17 cellular contexts compared by ENCODE assay signal in the genomic region with DNA sequence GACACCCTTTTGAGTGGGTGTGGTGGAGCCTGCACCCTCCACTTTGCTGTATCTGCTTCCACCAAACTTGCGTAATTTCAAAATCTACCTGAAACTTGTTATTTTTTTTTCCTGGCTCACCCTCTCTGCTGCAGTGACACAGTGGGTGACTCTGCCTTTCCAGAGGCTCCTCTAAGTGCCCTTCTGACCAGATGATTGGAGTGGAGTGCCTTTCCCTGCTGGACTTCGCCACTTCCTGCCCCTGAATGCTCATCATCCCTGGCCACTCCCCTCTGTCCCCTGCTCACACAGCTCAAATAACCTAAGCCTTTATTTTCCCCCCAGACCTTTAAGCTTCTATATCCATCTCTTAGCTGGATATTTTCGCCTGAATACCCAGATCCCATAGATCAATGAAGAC.
A peak's percentile ranks its signal among the peaks of the same experiment; 100 is the strongest.
DNase-seq lines count a peak whose midpoint lies in the region; FAIRE-seq and TF ChIP-seq lines count a peak whose summit lies in the region.
"Had no signal": no experiment of that assay in that cellular context is flagged by ENCODE, and none has a peak within 500 bp of the region (broad histone marks: within the 10 kb centered on the region; RNA-seq: fewer than 3 reads in every experiment).

No MANE protein-coding gene starts in this region.

- H3K23ac ChIP-seq in H1 (ENCODE audit: insufficient read length), result no peak overlapping the region

- no peak overlapping the region for H4K8ac ChIP-seq in H1 (ENCODE audit: extremely low read depth, insufficient read depth, low read length)

- no peaks in the 10 kb centered on the region for H3K79me1 ChIP-seq in H1 (ENCODE audit: low read depth, low read length)

- no peaks in the 10 kb centered on the region for H3K23me2 ChIP-seq in H1 (ENCODE audit: low read depth, low read length)

- H3K4me1 Mint-ChIP-seq in nephron progenitor cell, result peaks cover 12% of the 10 kb centered on the region
- H3K4me1 Mint-ChIP-seq: CD4-positive, alpha-beta memory T cell had no signal

- H3K18ac ChIP-seq in H1 (ENCODE audit: extremely low read depth, low read length), result no peak overlapping the region

- no peak overlapping the region for H3K27ac ChIP-seq in H1 (ENCODE audit: low read depth, low read length)
- H3K27ac ChIP-seq: C4-2B had no signal

- TF ChIP-seq CTCF in H1 (IDR thresholded peaks at IDR 0.05; ENCODE audit: control extremely low read depth in 1 of 3, insufficient read depth in 1 of 3, low read depth in 1 of 3, low read length in 3 of 3) (no peak), nephron progenitor cell (IDR thresholded peaks at IDR 0.05) (no peak)

- no peak overlapping the region for H2BK120ac ChIP-seq in H1 (replicated peaks; ENCODE audit: low read depth, low read length)

- H3K9ac ChIP-seq in H1 (replicated peaks in 1 of 4; ENCODE audit: extremely low read depth in 1 of 4, low read depth in 3 of 4, low read length in 3 of 4), result no peak overlapping the region

- no peak for TF ChIP-seq EP300 in H1 (IDR thresholded peaks at IDR 0.05; ENCODE audit: borderline replicate concordance in 1 of 2, low read depth in 2 of 2, low read length in 2 of 2)

- TF ChIP-seq POLR2A in H1 (IDR thresholded peaks at IDR 0.05; ENCODE audit: control extremely low read depth in 1 of 2, low read depth in 2 of 2, low read length in 2 of 2), result no peak

- peaks cover 3% of the 10 kb centered on the region for H3K27me3 Mint-ChIP-seq in nephron progenitor cell (ENCODE audit: low read depth, poor library complexity)
- H3K27me3 Mint-ChIP-seq: CD4-positive, alpha-beta memory T cell had no signal

- H3K4me3 Mint-ChIP-seq in nephron progenitor cell, result no peak overlapping the region
- H3K4me3 Mint-ChIP-seq: B cell; CD4-positive, alpha-beta memory T cell; HFFc6 had no signal

- no peaks in the 10 kb centered on the region for H4K20me1 ChIP-seq in H1 (replicated peaks in 1 of 2; ENCODE audit: control insufficient read depth in 1 of 2, insufficient read depth in 2 of 2, low read length in 2 of 2)

- H3K36me3 ChIP-seq in H1 (ENCODE audit: control insufficient read depth in 2 of 4, insufficient read depth in 4 of 4, low read length in 3 of 4), result peaks cover 0 to 4% (median 0%) of the 10 kb centered on the region in 4 experiments; a peak in 1 of 8 replicates

- POLR2A ChIA-PET in H1 (lab: Charles Lee; ENCODE audit: partially characterized antibody), result interaction anchor here (1.1 to 1.2 kb wide), 2 partner anchors 8 to 16 kb away, joined by 3 read pairs; no protein-coding TSS in a partner anchor

- peak overlapping the region; percentile 9 for H3K27ac Mint-ChIP-seq in nephron progenitor cell
- H3K27ac Mint-ChIP-seq: B cell, HFFc6 had no signal

- peak overlapping the region; percentile 39 for H4K91ac ChIP-seq in H1 (replicated peaks; ENCODE audit: insufficient read length, low read length)

- no peak overlapping the region for H2BK20ac ChIP-seq in H1 (ENCODE audit: low read length)

- H3K27me3 ChIP-seq in H1 (replicated peaks in 1 of 4; ENCODE audit: control insufficient read depth in 3 of 4, extremely low read depth in 1 of 4, insufficient read depth in 3 of 4, low read length in 3 of 4), result no peaks in the 10 kb centered on the region; a peak in 1 of 7 replicates

- CTCF ChIA-PET in H1 (lab: Charles Lee; ENCODE audit: partially characterized antibody), result interaction anchor here (0.5 kb wide), 1 partner anchor 469 kb away, joined by 4 read pairs; no protein-coding TSS in a partner anchor

- H3K9me3 Mint-ChIP-seq in nephron progenitor cell, result no peaks in the 10 kb centered on the region
- H3K9me3 Mint-ChIP-seq: CD4-positive, alpha-beta memory T cell; HFFc6 had no signal

- no peak overlapping the region for H3K14ac ChIP-seq in H1 (ENCODE audit: insufficient read length)

- peaks cover 3 to 14% (median 5%) of the 10 kb centered on the region in 4 experiments; a peak in 6 of 7 replicates for H3K4me1 ChIP-seq in H1 (replicated peaks in 1 of 4; ENCODE audit: control insufficient read depth in 3 of 4, insufficient read depth in 4 of 4, low read length in 3 of 4)

- peak overlapping the region; percentile 11; the same call in 1 of the 2 replicates for H2BK12ac ChIP-seq in H1 (ENCODE audit: low read depth, low read length)

- no peak overlapping the region for H2AFZ ChIP-seq in H1 (ENCODE audit: low read length)

- H3K4ac ChIP-seq in H1 (replicated peaks; ENCODE audit: insufficient read length, low read depth, low read length), result no peak overlapping the region

- H4K5ac ChIP-seq in H1 (ENCODE audit: insufficient read length, low read depth, low read length), result no peak overlapping the region

- DNase-seq in NCI-H748 (lab: John Stamatoyannopoulos, UW; ENCODE audit: unreplicated experiment) (peak; percentile 35), NCI-H748 treated with DMSO at 0.1 percent for 48 hours (lab: John Stamatoyannopoulos, UW) (no peak), HK-2 (ENCODE audit: unreplicated experiment) (peak; percentile 2), H1 (ENCODE audit: low read depth in 1 of 2, low spot score in 2 of 2) (no peak), nephron progenitor cell (no peak), NCI-H524 treated with DMSO at 0.1 percent for 48 hours (lab: John Stamatoyannopoulos, UW) (no peak), 8988T (no peak)
- DNase-seq: CD4-positive, alpha-beta memory T cell; DND-41; GDM1; HCEC 1CT; HFFc6 had no signal

- no peak overlapping the region for H2BK5ac ChIP-seq in H1 (ENCODE audit: low read depth, low read length)

- 92% methylated on average over 3 of the region's 3 CpGs; no CpG with 5 or more reads in 1 of the 2 experiments for WGBS in H1 (ENCODE audit: extremely low coverage in 1 of 2, insufficient coverage in 1 of 2, insufficient read length in 1 of 2, insufficient replicate concordance in 2 of 2, low coverage in 1 of 2, low lambda C conversion rate in 2 of 2, missing lambda C conversion rate in 1 of 2), 2 experiments

- H3K4me3 ChIP-seq in H1 (ENCODE audit: extremely low read depth in 1 of 4, insufficient read depth in 2 of 4, low read depth in 3 of 4, low read length in 4 of 4), result no peak overlapping the region

- H3K9me3 ChIP-seq in H1 (ENCODE audit: insufficient read depth in 2 of 2, low read depth in 1 of 2, low read length in 1 of 2), result peaks cover 0 to 8% of the 10 kb centered on the region in 2 experiments; a peak in 1 of 4 replicates

- no peak overlapping the region; the same call in 1 of the 2 replicates for H2BK15ac ChIP-seq in H1 (ENCODE audit: low read length)

- H2AK5ac ChIP-seq in H1 (ENCODE audit: low read depth, low read length), result no peak overlapping the region

- FAIRE-seq in H1 (lab: Jason Lieb, UNC), result no peak
- FAIRE-seq: A204.1, GM12892, GM19239 had no signal

- H3K56ac ChIP-seq in H1 (replicated peaks; ENCODE audit: insufficient read length, low read depth, low read length), result no peak overlapping the region

- no peaks in the 10 kb centered on the region for H3K79me2 ChIP-seq in H1 (ENCODE audit: control insufficient read depth in 1 of 2, insufficient read depth in 2 of 2, low read length in 2 of 2)

- no peaks in the 10 kb centered on the region for H3K36me3 Mint-ChIP-seq in nephron progenitor cell (ENCODE audit: low read depth)
- H3K36me3 Mint-ChIP-seq: CD4-positive, alpha-beta memory T cell had no signal

- no peak for TF ChIP-seq RAD21 in H1 (IDR thresholded peaks at IDR 0.05 in 1 of 2, conservative IDR thresholded peaks at IDR 0.05 in 1 of 2; ENCODE audit: low read depth in 2 of 2, low read length in 2 of 2)

- H3K4me2 ChIP-seq in H1 (ENCODE audit: insufficient read depth in 1 of 2, low read depth in 2 of 2, low read length in 2 of 2), result no peak overlapping the region

TF ChIP-seq in H1, 55 proteins besides CTCF, POLR2A, EP300 and RAD21 (continues in another document):
- TF ChIP-seq BCL11A (IDR thresholded peaks at IDR 0.05; ENCODE audit: low read depth in 2 of 2, low read length in 2 of 2) (no peak), HDAC2 (IDR thresholded peaks at IDR 0.05; ENCODE audit: borderline replicate concordance in 1 of 2, low read depth in 2 of 2, low read length in 2 of 2) (no peak)

Comparison
In these comparisons a context has a peak if more than half of its experiments do, and no peak if none do; other contexts are left out.
1. DNase-seq: peak in NCI-H748 (single experiment) and HK-2 (single experiment); none in NCI-H748 treated with DMSO at 0.1 percent for 48 hours (single experiment), H1 (0 of 2), nephron progenitor cell (single experiment), NCI-H524 treated with DMSO at 0.1 percent for 48 hours (single experiment) and 8988T (single experiment).